Comparison of ENCODE assay signal across 26 cellular contexts in genomic region chr3:86162521-86162920, GRCh38.
DNase-seq lines count a peak whose midpoint lies in the region; ATAC-seq, FAIRE-seq and TF ChIP-seq lines count a peak whose summit lies in the region.
"Had no signal": no experiment of that assay in that cellular context is flagged by ENCODE, and none has a peak within 500 bp of the region (broad histone marks: within the 10 kb centered on the region; RNA-seq: fewer than 3 reads in every experiment).

No MANE protein-coding gene starts in this region.

- no peak for TF ChIP-seq EP300 in stomach (IDR thresholded peaks at IDR 0.05)

- TF ChIP-seq POLR2A in stomach (IDR thresholded peaks at IDR 0.05), result no peak

- no peaks in the 10 kb centered on the region for H3K36me3 Mint-ChIP-seq in activated CD8-positive, alpha-beta T cell treated with anti-CD3 and anti-CD28 coated beads for 36 hours (ENCODE audit: low read depth)
- H3K36me3 Mint-ChIP-seq: CD14-positive monocyte; CD4-positive, alpha-beta memory T cell; CD4-positive, CD25-positive, alpha-beta regulatory T cell had no signal

- WGBS in small intestine, 3 donors, result 86 to 93% (median 89%) methylated on average over 1 of the region's 1 CpG
- 81 to 96% (median 89%) methylated on average over 1 of the region's 1 CpG for WGBS in stomach, 5 donors

- H3K27me3 ChIP-seq in small intestine (ENCODE audit: control insufficient read depth in 2 of 2, insufficient read depth in 2 of 2, low read length in 2 of 2) (no peaks in the 10 kb centered on the region), stomach (no peaks in the 10 kb centered on the region)
- H3K27me3 ChIP-seq: BE2C, BLaER1 had no signal

- H3K4me1 Mint-ChIP-seq in activated CD8-positive, alpha-beta T cell treated with anti-CD3 and anti-CD28 coated beads for 36 hours (ENCODE audit: low read depth), result no peaks in the 10 kb centered on the region
- H3K4me1 Mint-ChIP-seq: CD14-positive monocyte; CD4-positive, alpha-beta memory T cell; CD4-positive, CD25-positive, alpha-beta regulatory T cell; CD8-positive, alpha-beta memory T cell had no signal

- no peak overlapping the region for H3K27ac Mint-ChIP-seq in activated CD8-positive, alpha-beta T cell treated with anti-CD3 and anti-CD28 coated beads for 36 hours
- H3K27ac Mint-ChIP-seq: CD14-positive monocyte; CD4-positive, alpha-beta memory T cell; CD4-positive, CD25-positive, alpha-beta regulatory T cell had no signal

- H3K9me3 ChIP-seq in kidney (ENCODE audit: control insufficient read depth in 1 of 2, low read length in 2 of 2) (no peaks in the 10 kb centered on the region), small intestine (ENCODE audit: control insufficient read depth, low read depth) (no peaks in the 10 kb centered on the region), stomach (no peaks in the 10 kb centered on the region)
- H3K9me3 ChIP-seq: BE2C, BLaER1 had no signal

- no peaks in the 10 kb centered on the region for H3K27me3 Mint-ChIP-seq in activated CD8-positive, alpha-beta T cell treated with anti-CD3 and anti-CD28 coated beads for 36 hours
- H3K27me3 Mint-ChIP-seq: CD4-positive, alpha-beta memory T cell; CD4-positive, CD25-positive, alpha-beta regulatory T cell; CD8-positive, alpha-beta memory T cell had no signal

- H3K36me3 ChIP-seq in kidney (ENCODE audit: control insufficient read depth in 1 of 2, insufficient read depth in 2 of 2, low read length in 2 of 2), result no peaks in the 10 kb centered on the region
- no peaks in the 10 kb centered on the region for H3K36me3 ChIP-seq in small intestine (ENCODE audit: control insufficient read depth in 2 of 2, insufficient read depth in 2 of 2, low read length in 2 of 2)
- no peaks in the 10 kb centered on the region for H3K36me3 ChIP-seq in stomach
- H3K36me3 ChIP-seq: BE2C, BLaER1 had no signal

- no peak overlapping the region for H3K4me3 ChIP-seq in kidney (ENCODE audit: low read length in 2 of 2)
- H3K4me3 ChIP-seq in small intestine (ENCODE audit: low read depth in 1 of 2, low read length in 2 of 2), result no peak overlapping the region
- no peak overlapping the region for H3K4me3 ChIP-seq in stomach
- H3K4me3 ChIP-seq: BLaER1 had no signal

- ATAC-seq in activated CD8-positive, alpha-beta T cell treated with anti-CD3 and anti-CD28 coated beads for 36 hours, result no peak

- intact Hi-C loops in kidney (cut with DNase I), result no loop called here
- intact Hi-C loops in activated CD8-positive, alpha-beta T cell treated with anti-CD3 and anti-CD28 coated beads for 36 hours (cut with micrococcal nuclease), result no loop called here
- intact Hi-C loops in stomach (cut with DNase I; ENCODE audit: low total_unique reads), result no loop called here

- peaks cover 1% of the 10 kb centered on the region for H3K9me3 Mint-ChIP-seq in activated CD8-positive, alpha-beta T cell treated with anti-CD3 and anti-CD28 coated beads for 36 hours
- H3K9me3 Mint-ChIP-seq: CD14-positive monocyte had no signal

- DNase-seq in kidney, result no peak
- no peak for DNase-seq in small intestine
- DNase-seq in activated CD8-positive, alpha-beta T cell treated with anti-CD3 and anti-CD28 coated beads for 36 hours, result no peak
- DNase-seq in stomach, result no peak
- no peak for DNase-seq in GDM1 (lab: John Stamatoyannopoulos, UW)
- DNase-seq: ACHN; BE2C; C1 segment of cervical spinal cord; CD4-positive, alpha-beta memory T cell; CD4-positive, CD25-positive, alpha-beta regulatory T cell; CD8-positive, alpha-beta memory T cell; COR-L47; DMS 273 treated with DMSO at 0.1 percent for 48 hours; DMS153; DMS53; DMS79; DND-41; EL; GF-D8 had no signal

- POLR2A ChIA-PET in activated CD8-positive, alpha-beta T cell treated with anti-CD3 and anti-CD28 coated beads for 36 hours (lab: Charles Lee), result no interaction called here

- H3K4me3 Mint-ChIP-seq in activated CD8-positive, alpha-beta T cell treated with anti-CD3 and anti-CD28 coated beads for 36 hours, result no peak overlapping the region
- H3K4me3 Mint-ChIP-seq: CD14-positive monocyte; CD4-positive, alpha-beta memory T cell; CD4-positive, CD25-positive, alpha-beta regulatory T cell; CD8-positive, alpha-beta memory T cell had no signal

- FAIRE-seq in A204.1 (lab: Jason Lieb, UNC) (peak; percentile 82), colon (lab: Jason Lieb, UNC) (peak; percentile 53), kidney (lab: Jason Lieb, UNC) (peak; percentile 79), small intestine (lab: Jason Lieb, UNC) (peak; percentile 10)
- FAIRE-seq: GM12891, GM19239 had no signal

- TF ChIP-seq CTCF in kidney (IDR thresholded peaks at IDR 0.05; ENCODE audit: borderline replicate concordance, extremely low read depth, insufficient read depth), result no peak
- TF ChIP-seq CTCF in activated CD8-positive, alpha-beta T cell treated with anti-CD3 and anti-CD28 coated beads for 36 hours (IDR thresholded peaks at IDR 0.05), result no peak
- TF ChIP-seq CTCF in stomach (IDR thresholded peaks at IDR 0.05), result no peak

- H3K4me1 ChIP-seq in kidney (ENCODE audit: control insufficient read depth in 1 of 2, insufficient read depth in 1 of 2, low read depth in 1 of 2, low read length in 2 of 2), result no peaks in the 10 kb centered on the region
- no peaks in the 10 kb centered on the region for H3K4me1 ChIP-seq in small intestine (ENCODE audit: control insufficient read depth in 2 of 2, insufficient read depth in 1 of 2, low read depth in 1 of 2, low read length in 1 of 2)
- H3K4me1 ChIP-seq in stomach, result no peaks in the 10 kb centered on the region
- H3K4me1 ChIP-seq: BE2C, BLaER1 had no signal

- CTCF ChIA-PET in activated CD8-positive, alpha-beta T cell treated with anti-CD3 and anti-CD28 coated beads for 36 hours (lab: Charles Lee), result no interaction called here

- H3K27ac ChIP-seq in kidney (ENCODE audit: low read depth in 2 of 2, low read length in 2 of 2), result no peak overlapping the region
- no peak overlapping the region for H3K27ac ChIP-seq in small intestine (ENCODE audit: low read depth in 1 of 2, low read length in 1 of 2)
- no peak overlapping the region for H3K27ac ChIP-seq in stomach
- H3K27ac ChIP-seq: 22Rv1, BLaER1 had no signal

- no peak overlapping the region for H3K9ac ChIP-seq in kidney (ENCODE audit: low read length in 2 of 2)
- H3K9ac ChIP-seq: BLaER1 had no signal
